In genomic region chr14:59137256-59137655, GRCh38 we compare ENCODE assay signal across 21 cellular contexts. TPM values are rescaled to one million over a fixed set of nuclear protein-coding genes. Genes with fewer than 3 reads are reported as not detected.
DNase-seq lines count a peak whose midpoint lies in the region; ATAC-seq and TF ChIP-seq lines count a peak whose summit lies in the region.
"Had no signal": no experiment of that assay in that cellular context is flagged by ENCODE, and none has a peak within 500 bp of the region (broad histone marks: within the 10 kb centered on the region; RNA-seq: fewer than 3 reads in every experiment).

No MANE protein-coding gene starts in this region.

- ATAC-seq in left lobe of liver, result peak; percentile 93
- ATAC-seq in GM21717 (IDR thresholded peaks at IDR 0.05; ENCODE audit: unreplicated experiment), result no peak

- no peaks in the 10 kb centered on the region for H3K36me3 ChIP-seq in liver (ENCODE audit: control insufficient read depth in 4 of 4, insufficient read depth in 3 of 4, low read depth in 1 of 4, low read length in 3 of 4)
- H3K36me3 ChIP-seq: BE2C, BLaER1 had no signal

- WGBS in liver, result 70% methylated on average over 3 of the region's 3 CpGs

- peak; percentile 56 for DNase-seq in left lobe of liver (ENCODE audit: low spot score)
- no peak for DNase-seq in mucosa of gallbladder (ENCODE audit: low spot score)
- DNase-seq in GDM1 (lab: John Stamatoyannopoulos, UW), result no peak
- DNase-seq: 8988T; ACHN; BE2C; C1 segment of cervical spinal cord; CD4-positive, alpha-beta memory T cell; CD4-positive, CD25-positive, alpha-beta regulatory T cell; CD8-positive, alpha-beta memory T cell; COR-L47; DMS 273 treated with DMSO at 0.1 percent for 48 hours; DMS153; DMS53; DMS79; DND-41; EL; GF-D8 had no signal

- no peak overlapping the region for H3K9ac ChIP-seq in liver (ENCODE audit: low read depth in 1 of 2, low read length in 2 of 2)
- H3K9ac ChIP-seq: BLaER1 had no signal

- H3K4me1 ChIP-seq in liver (ENCODE audit: control insufficient read depth in 4 of 4, insufficient read depth in 4 of 4, low read length in 3 of 4), result peaks cover 0 to 8% (median 3%) of the 10 kb centered on the region in 4 donors
- H3K4me1 ChIP-seq: BE2C, BLaER1 had no signal

- no peaks in the 10 kb centered on the region for H3K27me3 ChIP-seq in liver (ENCODE audit: control insufficient read depth in 4 of 4, insufficient read depth in 4 of 4, low read length in 3 of 4)
- H3K27me3 ChIP-seq: BLaER1 had no signal

- TF ChIP-seq CTCF in liver (IDR thresholded peaks at IDR 0.05; ENCODE audit: low read depth, low read length, missing input control), result no peak

- no peak overlapping the region for H3K4me3 ChIP-seq in liver (ENCODE audit: low read depth in 1 of 3, low read length in 3 of 3)
- H3K4me3 ChIP-seq: BLaER1 had no signal

- peak; percentile 33 to 67 for TF ChIP-seq RAD21 in liver (IDR thresholded peaks at IDR 0.05)

- no peaks in the 10 kb centered on the region for H3K9me3 ChIP-seq in liver (ENCODE audit: control insufficient read depth in 4 of 4, low read length in 3 of 4)
- H3K9me3 ChIP-seq: BE2C, BLaER1 had no signal

- no peak overlapping the region for H3K27ac ChIP-seq in liver (ENCODE audit: low read depth in 1 of 2, low read length in 2 of 2)
- H3K27ac ChIP-seq: BLaER1 had no signal

TF ChIP-seq in liver, 16 proteins besides CTCF, POLR2A, EP300 and RAD21:
- peak; percentile 80 for TF ChIP-seq ATF3 (IDR thresholded peaks at IDR 0.05)
- peak; percentile 60 to 84 for TF ChIP-seq HNF4A (conservative IDR thresholded peaks at IDR 0.05)
- TF ChIP-seq SP1 (IDR thresholded peaks at IDR 0.05), result peak; percentile 75
- no peak for TF ChIP-seq MAX (IDR thresholded peaks at IDR 0.05)
- TF ChIP-seq REST (IDR thresholded peaks at IDR 0.05), result no peak
- peak; percentile 37 to 47 for TF ChIP-seq RXRA (IDR thresholded peaks at IDR 0.05)
- TF ChIP-seq GABPA (IDR thresholded peaks at IDR 0.05 in 1 of 2, conservative IDR thresholded peaks at IDR 0.05 in 1 of 2), result no peak
- peak; percentile 65 for TF ChIP-seq HNF4G (IDR thresholded peaks at IDR 0.05)

RNA-seq across cellular contexts. Expression of gene DAAM1, which starts 51.2 kb away (rescaled TPM):
- total RNA-seq in left lobe of liver, result 20.7 TPM
- 10 to 100 TPM; 20.9 to 28.4 TPM for total RNA-seq in liver
- 10 to 100 TPM in 1 of 2 donors, 1 to 10 TPM in 1; 9.5 to 16.0 TPM for polyA plus RNA-seq in liver
- total RNA-seq in mucosa of gallbladder, result 37.9 TPM
